8 cellular contexts compared by ENCODE assay signal in genomic region chr2:55771612-55772011, GRCh38.
DNase-seq lines count a peak whose midpoint lies in the region; TF ChIP-seq lines count a peak whose summit lies in the region.

No MANE protein-coding gene starts in this region.

- intact Hi-C loops in uterus (cut with DNase I; ENCODE audit: low total_unique reads) = no loop called here

- H3K27me3 ChIP-seq in AG04450 (ENCODE audit: control insufficient read depth, insufficient read depth, low read length) = no peaks in the 10 kb centered on the region
- no peaks in the 10 kb centered on the region for H3K27me3 ChIP-seq in uterus

- no peaks in the 10 kb centered on the region for H3K36me3 ChIP-seq in HEK293 (ENCODE audit: control insufficient read depth in 2 of 2, insufficient read depth in 1 of 2, low read length in 2 of 2)
- H3K36me3 ChIP-seq in uterus = no peaks in the 10 kb centered on the region

- H3K27me3 Mint-ChIP-seq in glutamatergic neuron (ENCODE audit: unreplicated experiment) = peaks cover 2% of the 10 kb centered on the region

- H3K27ac ChIP-seq in AG04450 (ENCODE audit: low read depth, low read length) = no peak overlapping the region
- no peak overlapping the region for H3K27ac ChIP-seq in HEK293 (ENCODE audit: extremely low read depth, low read depth, low read length)
- H3K27ac ChIP-seq in RWPE1 = no peak overlapping the region
- no peak overlapping the region for H3K27ac ChIP-seq in uterus

- TF ChIP-seq CTCF in AG04450 (IDR thresholded peaks at IDR 0.05; ENCODE audit: low read depth, low read length) (peak; percentile 77), HEK293 (tag by site-specific recombination; IDR thresholded peaks at IDR 0.05) (peak; percentile 51), RWPE1 (conservative IDR thresholded peaks at IDR 0.05; ENCODE audit: low read depth) (peak; percentile 85), glutamatergic neuron (IDR thresholded peaks at IDR 0.05; ENCODE audit: partially characterized antibody, unreplicated experiment) (peak; percentile 68), uterus (IDR thresholded peaks at IDR 0.05) (peak; percentile 47 to 77 (median 66)), GM10266 (IDR thresholded peaks at IDR 0.05; ENCODE audit: control insufficient read depth, insufficient read depth, low read depth, missing control alignments) (no peak), GM20000 (IDR thresholded peaks at IDR 0.05; ENCODE audit: extremely low read depth, missing control alignments) (no peak)

- no peak overlapping the region for H3K27ac Mint-ChIP-seq in glutamatergic neuron (ENCODE audit: unreplicated experiment)

- H3K4me3 ChIP-seq in AG04450 (ENCODE audit: low read depth, low read length) (no peak overlapping the region), HEK293 (ENCODE audit: low read depth, low read length) (no peak overlapping the region), uterus (no peak overlapping the region)

- DNase-seq in AG04450 (ENCODE audit: low read depth, low spot score) (no peak), RWPE1 (ENCODE audit: low spot score) (peak; percentile 38), glutamatergic neuron (no peak), uterus (no peak), GM10266 (ENCODE audit: extremely low spot score) (no peak), GM20000 (ENCODE audit: low spot score) (no peak)
- DNase-seq in stimulated activated CD4-positive, alpha-beta T cell treated with anti-CD3 and anti-CD28 coated beads, Interleukin-1b, Interleukin-23, amount 100 ng/mL, for 48 hours = no peak

- no peak for TF ChIP-seq POLR2A in uterus (IDR thresholded peaks at IDR 0.05)

- no peaks in the 10 kb centered on the region for H3K4me1 ChIP-seq in HEK293 (ENCODE audit: control insufficient read depth, insufficient read depth, low read length)
- H3K4me1 ChIP-seq in uterus = no peaks in the 10 kb centered on the region

- peaks cover 6% of the 10 kb centered on the region for H3K4me1 Mint-ChIP-seq in glutamatergic neuron (ENCODE audit: low read depth, unreplicated experiment)

- peaks cover 5% of the 10 kb centered on the region for H3K36me3 Mint-ChIP-seq in glutamatergic neuron (ENCODE audit: unreplicated experiment)

- H3K9me3 ChIP-seq in AG04450 (ENCODE audit: control insufficient read depth, insufficient read depth, low read length) = no peaks in the 10 kb centered on the region
- no peaks in the 10 kb centered on the region for H3K9me3 ChIP-seq in HEK293 (ENCODE audit: control insufficient read depth, insufficient read depth, low read depth, low read length)
- no peaks in the 10 kb centered on the region for H3K9me3 ChIP-seq in uterus

- H3K4me3 Mint-ChIP-seq in glutamatergic neuron (ENCODE audit: unreplicated experiment) = no peak overlapping the region

- CTCF ChIA-PET in AG04450 (lab: Charles Lee) = interaction anchor here (0.6 to 6.8 kb wide), 32 partner anchors 10 to 412 kb away, joined by 3 to 170 read pairs (median 4); partner anchors contain the start of genes CCDC85A and EFEMP1
- CTCF ChIA-PET in HEK293 (lab: Yijun Ruan, JAX) = interaction anchor here (0.7 to 2.4 kb wide), 36 partner anchors 9 to 563 kb away, joined by 3 to 88 read pairs (median 4); no protein-coding TSS in a partner anchor
- CTCF ChIA-PET in RWPE1 (lab: Yijun Ruan, JAX) = interaction anchor here (0.5 to 2.9 kb wide), 17 partner anchors 10 to 242 kb away, joined by 3 to 25 read pairs (median 4); no protein-coding TSS in a partner anchor

- POLR2A ChIA-PET in AG04450 (lab: Yijun Ruan, JAX) = interaction anchor here (1.2 kb wide), 1 partner anchor 128 kb away, joined by 4 read pairs; no protein-coding TSS in a partner anchor
- POLR2A ChIA-PET in HEK293 (lab: Yijun Ruan, JAX) = interaction anchor here (0.6 kb wide), 2 partner anchors 86 to 118 kb away, joined by 3 read pairs; no protein-coding TSS in a partner anchor
- POLR2A ChIA-PET in RWPE1 (lab: Yijun Ruan, JAX; ENCODE audit: low non-redundant PET) = no interaction called here

- H3K9me3 Mint-ChIP-seq in glutamatergic neuron (ENCODE audit: unreplicated experiment) = peaks cover 3% of the 10 kb centered on the region

TF ChIP-seq in HEK293, 187 proteins besides CTCF, POLR2A, EP300 and RAD21:
- TF ChIP-seq ZNF362 (tag by site-specific recombination; IDR thresholded peaks at IDR 0.05) = 0 out of 2 replicates have a peak, but pooled peaks have one; percentile 41
- no peak for TF ChIP-seq ZNF133 (tag by site-specific recombination; IDR thresholded peaks at IDR 0.05)
- TF ChIP-seq, protein P1, sequence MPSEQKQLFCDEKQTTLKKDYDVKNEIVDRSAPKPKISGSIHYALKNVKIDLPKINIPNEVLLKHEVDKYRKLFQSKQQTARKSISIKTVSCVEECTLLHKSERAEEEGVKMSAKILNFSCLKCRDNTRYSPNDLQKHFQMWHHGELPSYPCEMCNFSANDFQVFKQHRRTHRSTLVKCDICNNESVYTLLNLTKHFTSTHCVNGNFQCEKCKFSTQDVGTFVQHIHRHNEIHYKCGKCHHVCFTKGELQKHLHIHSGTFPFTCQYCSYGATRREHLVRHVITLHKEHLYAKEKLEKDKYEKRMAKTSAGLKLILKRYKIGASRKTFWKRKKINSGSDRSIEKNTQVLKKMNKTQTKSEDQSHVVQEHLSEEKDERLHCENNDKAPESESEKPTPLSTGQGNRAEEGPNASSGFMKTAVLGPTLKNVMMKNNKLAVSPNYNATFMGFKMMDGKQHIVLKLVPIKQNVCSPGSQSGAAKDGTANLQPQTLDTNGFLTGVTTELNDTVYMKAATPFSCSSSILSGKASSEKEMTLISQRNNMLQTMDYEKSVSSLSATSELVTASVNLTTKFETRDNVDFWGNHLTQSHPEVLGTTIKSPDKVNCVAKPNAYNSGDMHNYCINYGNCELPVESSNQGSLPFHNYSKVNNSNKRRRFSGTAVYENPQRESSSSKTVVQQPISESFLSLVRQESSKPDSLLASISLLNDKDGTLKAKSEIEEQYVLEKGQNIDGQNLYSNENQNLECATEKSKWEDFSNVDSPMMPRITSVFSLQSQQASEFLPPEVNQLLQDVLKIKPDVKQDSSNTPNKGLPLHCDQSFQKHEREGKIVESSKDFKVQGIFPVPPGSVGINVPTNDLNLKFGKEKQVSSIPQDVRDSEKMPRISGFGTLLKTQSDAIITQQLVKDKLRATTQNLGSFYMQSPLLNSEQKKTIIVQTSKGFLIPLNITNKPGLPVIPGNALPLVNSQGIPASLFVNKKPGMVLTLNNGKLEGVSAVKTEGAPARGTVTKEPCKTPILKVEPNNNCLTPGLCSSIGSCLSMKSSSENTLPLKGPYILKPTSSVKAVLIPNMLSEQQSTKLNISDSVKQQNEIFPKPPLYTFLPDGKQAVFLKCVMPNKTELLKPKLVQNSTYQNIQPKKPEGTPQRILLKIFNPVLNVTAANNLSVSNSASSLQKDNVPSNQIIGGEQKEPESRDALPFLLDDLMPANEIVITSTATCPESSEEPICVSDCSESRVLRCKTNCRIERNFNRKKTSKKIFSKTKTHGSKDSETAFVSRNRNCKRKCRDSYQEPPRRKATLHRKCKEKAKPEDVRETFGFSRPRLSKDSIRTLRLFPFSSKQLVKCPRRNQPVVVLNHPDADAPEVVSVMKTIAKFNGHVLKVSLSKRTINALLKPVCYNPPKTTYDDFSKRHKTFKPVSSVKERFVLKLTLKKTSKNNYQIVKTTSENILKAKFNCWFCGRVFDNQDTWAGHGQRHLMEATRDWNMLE (tag by site-specific recombination; conservative IDR thresholded peaks at IDR 0.05; ENCODE audit: low read depth) = 0 out of 2 replicates have a peak, but pooled peaks have one; percentile 16
- no peak for TF ChIP-seq ZNF23 (tag by site-specific recombination; IDR thresholded peaks at IDR 0.05; ENCODE audit: borderline replicate concordance)
- peak; percentile 70 for TF ChIP-seq ZNF654 (tag by site-specific recombination; IDR thresholded peaks at IDR 0.05; ENCODE audit: low read depth)
- TF ChIP-seq ZNF114 (tag by site-specific recombination; IDR thresholded peaks at IDR 0.05) = no peak
- TF ChIP-seq ZNF510 (tag by site-specific recombination; IDR thresholded peaks at IDR 0.05; ENCODE audit: insufficient replicate concordance) = no peak
- no peak for TF ChIP-seq ZNF768 (tag by site-specific recombination; IDR thresholded peaks at IDR 0.05)
- TF ChIP-seq, protein P2, sequence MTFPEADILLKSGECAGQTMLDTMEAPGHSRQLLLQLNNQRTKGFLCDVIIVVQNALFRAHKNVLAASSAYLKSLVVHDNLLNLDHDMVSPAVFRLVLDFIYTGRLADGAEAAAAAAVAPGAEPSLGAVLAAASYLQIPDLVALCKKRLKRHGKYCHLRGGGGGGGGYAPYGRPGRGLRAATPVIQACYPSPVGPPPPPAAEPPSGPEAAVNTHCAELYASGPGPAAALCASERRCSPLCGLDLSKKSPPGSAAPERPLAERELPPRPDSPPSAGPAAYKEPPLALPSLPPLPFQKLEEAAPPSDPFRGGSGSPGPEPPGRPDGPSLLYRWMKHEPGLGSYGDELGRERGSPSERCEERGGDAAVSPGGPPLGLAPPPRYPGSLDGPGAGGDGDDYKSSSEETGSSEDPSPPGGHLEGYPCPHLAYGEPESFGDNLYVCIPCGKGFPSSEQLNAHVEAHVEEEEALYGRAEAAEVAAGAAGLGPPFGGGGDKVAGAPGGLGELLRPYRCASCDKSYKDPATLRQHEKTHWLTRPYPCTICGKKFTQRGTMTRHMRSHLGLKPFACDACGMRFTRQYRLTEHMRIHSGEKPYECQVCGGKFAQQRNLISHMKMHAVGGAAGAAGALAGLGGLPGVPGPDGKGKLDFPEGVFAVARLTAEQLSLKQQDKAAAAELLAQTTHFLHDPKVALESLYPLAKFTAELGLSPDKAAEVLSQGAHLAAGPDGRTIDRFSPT (tag by site-specific recombination; IDR thresholded peaks at IDR 0.05) = no peak

Comparison
In these comparisons a context has a peak if more than half of its experiments do, and no peak if none do; other contexts are left out.
1. CTCF ChIP-seq: peak in AG04450 (single experiment), HEK293 (single experiment), RWPE1 (single experiment), glutamatergic neuron (single experiment) and uterus (4 of 4); none in GM10266 (single experiment) and GM20000 (single experiment).